Comparison of ENCODE assay signal across 8 cellular contexts in genomic region chr16:68022278-68022727, GRCh38. TPM values are rescaled to one million over a fixed set of nuclear protein-coding genes. Genes with fewer than 3 reads are reported as not detected.
DNase-seq lines count a peak whose midpoint lies in the region; ATAC-seq and TF ChIP-seq lines count a peak whose summit lies in the region.

No MANE protein-coding gene starts in this region.

- peaks cover 14% of the 10 kb centered on the region for H3K36me3 Mint-ChIP-seq in T-helper 2 cell treated with Interferon-gamma antibody and Interleukin-4, amounts not matched to agents 5 μg/mL and 100 μg/mL, for 36 hours (ENCODE audit: low read depth)

- H3K4me1 ChIP-seq in Peyer's patch: peaks cover 0 to 27% (median 11%) of the 10 kb centered on the region in 4 donors
- peaks cover 8 to 11% of the 10 kb centered on the region in 2 donors for H3K4me1 ChIP-seq in esophagus (ENCODE audit: control insufficient read depth in 2 of 2, insufficient read depth in 2 of 2, low read length in 1 of 2)
- H3K4me1 ChIP-seq in ovary (ENCODE audit: insufficient read depth): peaks cover 9% of the 10 kb centered on the region

- ATAC-seq in HG03354 (IDR thresholded peaks at IDR 0.05; ENCODE audit: poor library complexity, severe bottlenecking, unreplicated experiment): no peak

- H3K27me3 ChIP-seq in Peyer's patch: no peaks in the 10 kb centered on the region
- no peaks in the 10 kb centered on the region for H3K27me3 ChIP-seq in esophagus (ENCODE audit: control insufficient read depth in 1 of 2, insufficient read depth in 2 of 2, low read length in 2 of 2)
- no peaks in the 10 kb centered on the region for H3K27me3 ChIP-seq in ovary

- 7 to 8% methylated on average over 19 of the region's 19 CpGs for WGBS in esophagus, 2 donors
- 2 to 14% (median 10%) methylated on average over 10 to 19 of the region's 19 CpGs for WGBS in ovary, 3 donors

- peak overlapping the region; percentile 66 to 91 (median 80) for H3K27ac ChIP-seq in Peyer's patch
- H3K27ac ChIP-seq in esophagus (ENCODE audit: low read depth in 2 of 2, low read length in 1 of 2): peak overlapping the region; percentile 72 to 94
- H3K27ac ChIP-seq in ovary: peak overlapping the region in 1 of 2 donors; percentile 74

- H3K9me3 ChIP-seq in Peyer's patch (no peaks in the 10 kb centered on the region), esophagus (ENCODE audit: control insufficient read depth in 2 of 2, insufficient read depth in 1 of 2, low read depth in 1 of 2, low read length in 1 of 2) (no peaks in the 10 kb centered on the region), ovary (no peaks in the 10 kb centered on the region)

- TF ChIP-seq EP300 in ovary (IDR thresholded peaks at IDR 0.05): no peak

- TF ChIP-seq CTCF in Peyer's patch (IDR thresholded peaks at IDR 0.05): no peak
- no peak for TF ChIP-seq CTCF in ovary (IDR thresholded peaks at IDR 0.05)

- peaks cover 13% of the 10 kb centered on the region for H3K4me1 Mint-ChIP-seq in T-helper 2 cell treated with Interferon-gamma antibody and Interleukin-4, amounts not matched to agents 5 μg/mL and 100 μg/mL, for 36 hours (ENCODE audit: low read depth)

- H3K36me3 ChIP-seq in Peyer's patch: peaks cover 0 to 7% (median 0%) of the 10 kb centered on the region in 3 donors
- peaks cover 0 to 3% of the 10 kb centered on the region in 2 donors for H3K36me3 ChIP-seq in esophagus (ENCODE audit: control insufficient read depth in 2 of 2, insufficient read depth in 2 of 2, low read length in 1 of 2)
- H3K36me3 ChIP-seq in ovary: no peaks in the 10 kb centered on the region

- TF ChIP-seq POLR2A in Peyer's patch (IDR thresholded peaks at IDR 0.05) (no peak), ovary (IDR thresholded peaks at IDR 0.05) (no peak)

- peak overlapping the region; percentile 100 for H3K4me3 Mint-ChIP-seq in T-helper 2 cell treated with Interferon-gamma antibody and Interleukin-4, amounts not matched to agents 5 μg/mL and 100 μg/mL, for 36 hours

- peak overlapping the region; percentile 96 for H3K27ac Mint-ChIP-seq in T-helper 2 cell treated with Interferon-gamma antibody and Interleukin-4, amounts not matched to agents 5 μg/mL and 100 μg/mL, for 36 hours

- intact Hi-C loops in ovary (cut with DNase I): loop anchor here in 1 of 4 donors (10.0 kb wide), 1 partner anchor 348 kb away; no protein-coding TSS in a partner anchor

- no peak for DNase-seq in T-helper 2 cell treated with Interferon-gamma antibody and Interleukin-4, amounts not matched to agents 5 μg/mL and 100 μg/mL, for 36 hours (ENCODE audit: low spot score)
- DNase-seq in T-helper 2 cell (no peak), Peyer's patch (no peak), ovary (peak in 1 of 5 donors; percentile 25), CD1c-positive myeloid dendritic cell (ENCODE audit: extremely low spot score) (no peak), OCI-M2 (lab: John Stamatoyannopoulos, UW; ENCODE audit: unreplicated experiment) (no peak)

- no peaks in the 10 kb centered on the region for H3K27me3 Mint-ChIP-seq in T-helper 2 cell treated with Interferon-gamma antibody and Interleukin-4, amounts not matched to agents 5 μg/mL and 100 μg/mL, for 36 hours (ENCODE audit: low read depth)

- H3K4me3 ChIP-seq in Peyer's patch: peak overlapping the region; percentile 79 to 100 (median 88)
- H3K4me3 ChIP-seq in esophagus (ENCODE audit: low read depth in 1 of 2, low read length in 2 of 2): peak overlapping the region; percentile 75 to 99
- peak overlapping the region; percentile 92 for H3K4me3 ChIP-seq in ovary

- H3K9me3 Mint-ChIP-seq in T-helper 2 cell treated with Interferon-gamma antibody and Interleukin-4, amounts not matched to agents 5 μg/mL and 100 μg/mL, for 36 hours: no peaks in the 10 kb centered on the region

RNA-seq across cellular contexts. Expression of gene DDX28, which starts 0.7 kb away (rescaled TPM):
- 1 to 10 TPM; 3.4 to 6.7 (median 4.1) TPM for total RNA-seq in Peyer's patch
- polyA plus RNA-seq in esophagus: 10 to 100 TPM in 1 of 2 donors, 1 to 10 TPM in 1; 4.0 to 13.1 TPM
- total RNA-seq in ovary: 10 to 100 TPM in 3 of 7 donors, 1 to 10 TPM in 4; 6.8 to 14.0 (median 9.7) TPM
- 1 to 10 TPM; 9.2 to 9.3 TPM for polyA plus RNA-seq in ovary

RNA-seq across cellular contexts. Expression of gene DUS2, which starts 0.8 kb away (rescaled TPM):
- 10 to 100 TPM; 15.3 to 38.8 (median 21.2) TPM for total RNA-seq in Peyer's patch
- polyA plus RNA-seq in esophagus: 10 to 100 TPM in 1 of 2 donors, 1 to 10 TPM in 1; 6.2 to 11.1 TPM
- 10 to 100 TPM in 2 of 7 donors, 1 to 10 TPM in 5; 4.8 to 15.7 (median 8.5) TPM for total RNA-seq in ovary
- 1 to 10 TPM; 5.4 to 9.5 TPM for polyA plus RNA-seq in ovary

RNA-seq across cellular contexts. Expression of gene DPEP2NB, which starts 6.6 kb away (rescaled TPM):
- total RNA-seq in Peyer's patch: not detected
- polyA plus RNA-seq in esophagus: under 1 TPM in 1 of 2 donors, not detected in 1; 0.04 TPM
- total RNA-seq in ovary: not detected
- not detected for polyA plus RNA-seq in ovary

RNA-seq across cellular contexts. Expression of gene DPEP2, which starts 23.0 kb away (rescaled TPM):
- total RNA-seq in Peyer's patch (10 to 100 TPM in 2 of 4 donors, 1 to 10 TPM in 2; 1.1 to 12.4 (median 6.6) TPM), ovary (1 to 10 TPM in 2 of 7 donors, under 1 TPM in 3, not detected in 2; 0.33 to 1.9 (median 0.99) TPM)
- polyA plus RNA-seq in esophagus (under 1 TPM; 0.41 to 0.57 TPM), ovary (1 to 10 TPM in 1 of 2 donors, under 1 TPM in 1; 0.76 to 3.1 TPM)

RNA-seq across cellular contexts. Expression of gene DPEP3, which starts 42.0 kb away (rescaled TPM):
- not detected for total RNA-seq in Peyer's patch
- under 1 TPM in 1 of 2 donors, not detected in 1; 0.01 TPM for polyA plus RNA-seq in esophagus
- under 1 TPM in 1 of 7 donors, not detected in 6; 0.23 TPM for total RNA-seq in ovary
- polyA plus RNA-seq in ovary: under 1 TPM in 1 of 2 donors, not detected in 1; 0.05 TPM
